ENCODE assay signal across 26 cellular contexts in the genomic region with DNA sequence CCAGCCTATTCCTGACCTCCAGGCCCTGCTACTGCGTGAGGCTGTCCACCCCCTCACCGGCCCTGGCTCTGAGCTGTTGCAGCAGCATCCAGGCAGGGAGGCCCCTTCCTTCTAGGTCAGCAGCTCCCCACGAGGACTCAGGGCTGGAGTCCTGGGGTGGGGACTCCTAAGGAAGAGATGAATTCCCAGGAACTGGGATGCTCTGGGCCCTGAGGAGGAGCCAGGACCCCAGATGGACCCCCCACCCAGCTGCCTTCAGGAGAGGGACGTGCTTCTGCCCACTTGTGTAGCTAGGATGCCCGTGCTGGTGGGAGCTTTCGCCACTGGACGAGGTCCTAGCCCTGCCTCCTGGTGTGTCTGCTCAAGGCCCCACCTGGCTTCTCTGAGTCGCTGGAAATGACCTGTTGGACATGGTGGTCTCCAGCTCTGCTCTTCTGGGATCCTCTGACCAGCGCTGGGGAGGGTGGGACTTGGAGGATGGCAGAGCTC. TPM values are rescaled to one million over a fixed set of nuclear protein-coding genes. Genes with fewer than 3 reads are reported as not detected.
DNase-seq lines count a peak whose midpoint lies in the region; ATAC-seq lines count a peak whose summit lies in the region.
"Had no signal": no experiment of that assay in that cellular context is flagged by ENCODE, and none has a peak within 500 bp of the region (broad histone marks: within the 10 kb centered on the region; RNA-seq: fewer than 3 reads in every experiment).

No MANE protein-coding gene starts in this region.

- intact Hi-C loops in cardiac septum (cut with DNase I) (no loop called here), Right ventricle myocardium inferior (cut with DNase I) (no loop called here), sciatic nerve (cut with DNase I) (no loop called here), aorta (cut with DNase I) (no loop called here)

- no peaks in the 10 kb centered on the region for H3K9me3 ChIP-seq in aorta (ENCODE audit: control insufficient read depth, low read length)
- H3K9me3 ChIP-seq: A549, HAP-1, thyroid gland had no signal

- ATAC-seq in Right ventricle myocardium inferior = no peak
- no peak for ATAC-seq in sciatic nerve
- no peak for ATAC-seq in aorta (ENCODE audit: low FRiP score)
- ATAC-seq in GM18519 (IDR thresholded peaks at IDR 0.05; ENCODE audit: low FRiP score, unreplicated experiment) = no peak
- ATAC-seq: A549; naive thymus-derived CD4-positive, alpha-beta T cell; stimulated activated effector memory CD8-positive, alpha-beta T cell treated with anti-CD3 and anti-CD28 coated beads, Interleukin-12 subunit alpha, Interleukin-12 subunit beta, amount 100 ng/mL, for 72 hours had no signal

- H3K4me1 ChIP-seq in aorta (ENCODE audit: control insufficient read depth in 1 of 2, insufficient read depth in 2 of 2, low read length in 2 of 2) = peaks cover 0 to 5% of the 10 kb centered on the region in 2 donors
- H3K4me1 ChIP-seq: HAP-1, parathyroid adenoma had no signal

- H3K4me3 ChIP-seq in aorta (ENCODE audit: low read length in 2 of 2) = no peak overlapping the region
- H3K4me3 ChIP-seq: A549, HAP-1, thyroid gland had no signal

- H3K27me3 ChIP-seq in aorta (ENCODE audit: control insufficient read depth in 1 of 2, insufficient read depth in 2 of 2, low read length in 1 of 2) = no peaks in the 10 kb centered on the region
- H3K27me3 ChIP-seq: thyroid gland had no signal

- DNase-seq in cardiac septum (ENCODE audit: low spot score) = peak; percentile 58
- DNase-seq in Right ventricle myocardium inferior (ENCODE audit: missing footprints) = no peak
- peak; percentile 49 for DNase-seq in islet precursor cell
- peak; percentile 57 for DNase-seq in sciatic nerve (ENCODE audit: low spot score)
- DNase-seq in aorta = peak; percentile 48 to 64
- DNase-seq in SK-N-DZ (ENCODE audit: low spot score) = no peak
- no peak for DNase-seq in HCEC 1CT
- DNase-seq: activated B cell treated with CpG ODN at 0.5 μM for 24 hours; activated CD4-positive, alpha-beta memory T cell treated with anti-CD3 and anti-CD28 coated beads for 36 hours; COR-L47; DMS79; effector CD8-positive, alpha-beta T cell; mesenchymal stem cell; naive thymus-derived CD4-positive, alpha-beta T cell; NCI-H1436 treated with DMSO at 0.1 percent for 48 hours; NCI-H2171 treated with DMSO at 0.1 percent for 48 hours; NCI-H526; T-helper 9 cell; thyroid gland had no signal

- 64 to 69% methylated on average over 9 of the region's 9 CpGs for WGBS in aorta, 2 donors

- H3K27ac ChIP-seq in aorta (ENCODE audit: low read depth in 1 of 2, low read length in 2 of 2) = peak overlapping the region; percentile 61 to 68
- H3K27ac ChIP-seq: A549, parathyroid adenoma, thyroid gland had no signal

- peaks cover 7 to 19% of the 10 kb centered on the region in 2 donors for H3K36me3 ChIP-seq in aorta (ENCODE audit: control insufficient read depth in 1 of 2, insufficient read depth in 2 of 2, low read length in 1 of 2)
- H3K36me3 ChIP-seq: HAP-1, thyroid gland had no signal

RNA-seq across cellular contexts. Expression of a gene that starts 10.3 kb away (rescaled TPM):
- total RNA-seq in cardiac septum (2.3 TPM), Right ventricle myocardium inferior (7.6 TPM), sciatic nerve (39.5 TPM), aorta (100 to 1,000 TPM in 1 of 2 donors, 10 to 100 TPM in 1; 75.7 to 108 TPM)
- 100 to 1,000 TPM in 1 of 2 donors, 10 to 100 TPM in 1; 26.4 to 130 TPM for polyA plus RNA-seq in aorta
- polyA plus RNA-seq in SK-N-DZ (2014; cell fraction: cytosol; rRNA removed) = 0.18 TPM in 1 of 2 replicates, not detected in the other
- not detected in 2 replicates for polyA plus RNA-seq in SK-N-DZ (2014; cell fraction: nucleus; rRNA removed)
- total RNA-seq: activated B cell treated with CpG ODN at 0.5 μM for 24 hours; activated CD4-positive, alpha-beta memory T cell treated with anti-CD3 and anti-CD28 coated beads for 36 hours; glomerular endothelial cell; naive thymus-derived CD4-positive, alpha-beta T cell had no signal
- polyA plus RNA-seq: naive thymus-derived CD4-positive, alpha-beta T cell had no signal

RNA-seq across cellular contexts. Expression of a gene that starts 22.0 kb away (rescaled TPM):
- total RNA-seq in cardiac septum (not detected), Right ventricle myocardium inferior (not detected), sciatic nerve (not detected), aorta (under 1 TPM in 1 of 2 donors, not detected in 1; 0.49 TPM)
- not detected for polyA plus RNA-seq in aorta
- not detected in 2 replicates for polyA plus RNA-seq in SK-N-DZ (2014; cell fraction: cytosol; rRNA removed)
- not detected in 2 replicates for polyA plus RNA-seq in SK-N-DZ (2014; cell fraction: nucleus; rRNA removed)
- total RNA-seq: activated B cell treated with CpG ODN at 0.5 μM for 24 hours; activated CD4-positive, alpha-beta memory T cell treated with anti-CD3 and anti-CD28 coated beads for 36 hours; glomerular endothelial cell; naive thymus-derived CD4-positive, alpha-beta T cell; thyroid gland had no signal
- polyA plus RNA-seq: A549, BJ had no signal

RNA-seq across cellular contexts. Expression of a gene that starts 45.9 kb away (rescaled TPM):
- total RNA-seq in cardiac septum (12.5 TPM), Right ventricle myocardium inferior (9.1 TPM), sciatic nerve (36.2 TPM), aorta (10 to 100 TPM; 25.8 to 27.9 TPM)
- 10 to 100 TPM in 1 of 2 donors, 1 to 10 TPM in 1; 1.5 to 20.8 TPM for polyA plus RNA-seq in aorta
- 7.5 and 9.4 TPM in 2 replicates for polyA plus RNA-seq in SK-N-DZ (2014; cell fraction: cytosol; rRNA removed)
- 40.5 and 50.6 TPM in 2 replicates for polyA plus RNA-seq in SK-N-DZ (2014; cell fraction: nucleus; rRNA removed)

Comparison
In these comparisons a context has a peak if more than half of its experiments do, and no peak if none do; other contexts are left out.
1. DNase-seq: peak in cardiac septum (single experiment), islet precursor cell (single experiment), sciatic nerve (single experiment) and aorta (2 of 2); none in Right ventricle myocardium inferior (single experiment), SK-N-DZ (single experiment) and HCEC 1CT (single experiment).